ENCODE assay signal across 2 cellular contexts in the genomic region with DNA sequence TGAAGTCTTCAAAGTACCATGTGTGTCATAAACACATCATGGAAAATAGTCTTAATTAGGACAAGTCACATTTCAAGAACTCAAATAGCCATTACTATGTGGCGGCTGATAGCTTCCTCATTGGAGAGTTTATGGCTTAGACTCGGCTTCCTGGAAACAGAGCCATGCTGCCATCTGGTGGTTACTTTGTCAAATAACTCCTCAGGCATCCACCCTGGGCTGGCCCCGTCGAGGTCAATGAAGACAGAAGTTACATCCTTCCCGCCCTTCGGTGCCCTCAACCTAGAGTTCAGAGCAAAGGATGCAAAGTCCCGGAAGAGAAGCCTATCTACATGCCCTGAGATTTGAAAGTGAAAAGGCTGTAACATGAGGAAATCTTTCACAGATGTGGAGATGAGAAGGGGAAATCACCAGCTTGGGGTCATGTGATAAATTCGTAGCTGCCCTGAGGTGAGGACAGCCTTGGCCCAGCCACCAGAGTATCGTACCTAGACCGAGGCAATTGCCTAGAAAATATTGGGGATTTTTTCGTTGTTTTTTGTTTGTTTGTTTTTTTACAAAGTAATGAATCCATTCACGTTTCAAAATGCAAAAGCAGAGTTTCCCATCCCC.
TF ChIP-seq lines count a peak whose summit lies in the region.

No MANE protein-coding gene starts in this region.

TF ChIP-seq in Ishikawa, 13 proteins besides CTCF, POLR2A, EP300 and RAD21 (continued from another document):
- TF ChIP-seq, protein P1, sequence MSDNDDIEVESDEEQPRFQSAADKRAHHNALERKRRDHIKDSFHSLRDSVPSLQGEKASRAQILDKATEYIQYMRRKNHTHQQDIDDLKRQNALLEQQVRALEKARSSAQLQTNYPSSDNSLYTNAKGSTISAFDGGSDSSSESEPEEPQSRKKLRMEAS (IDR thresholded peaks at IDR 0.05), result no peak
- TF ChIP-seq YY1 (IDR thresholded peaks at IDR 0.05; ENCODE audit: low read depth) (no peak), CEBPB (IDR thresholded peaks at IDR 0.05) (no peak), FOXM1 (IDR thresholded peaks at IDR 0.05; ENCODE audit: borderline replicate concordance, low read depth) (no peak), EGR1 (IDR thresholded peaks at IDR 0.05) (no peak), CREB1 (IDR thresholded peaks at IDR 0.05; ENCODE audit: low read depth) (no peak)
- TF ChIP-seq, protein P2, sequence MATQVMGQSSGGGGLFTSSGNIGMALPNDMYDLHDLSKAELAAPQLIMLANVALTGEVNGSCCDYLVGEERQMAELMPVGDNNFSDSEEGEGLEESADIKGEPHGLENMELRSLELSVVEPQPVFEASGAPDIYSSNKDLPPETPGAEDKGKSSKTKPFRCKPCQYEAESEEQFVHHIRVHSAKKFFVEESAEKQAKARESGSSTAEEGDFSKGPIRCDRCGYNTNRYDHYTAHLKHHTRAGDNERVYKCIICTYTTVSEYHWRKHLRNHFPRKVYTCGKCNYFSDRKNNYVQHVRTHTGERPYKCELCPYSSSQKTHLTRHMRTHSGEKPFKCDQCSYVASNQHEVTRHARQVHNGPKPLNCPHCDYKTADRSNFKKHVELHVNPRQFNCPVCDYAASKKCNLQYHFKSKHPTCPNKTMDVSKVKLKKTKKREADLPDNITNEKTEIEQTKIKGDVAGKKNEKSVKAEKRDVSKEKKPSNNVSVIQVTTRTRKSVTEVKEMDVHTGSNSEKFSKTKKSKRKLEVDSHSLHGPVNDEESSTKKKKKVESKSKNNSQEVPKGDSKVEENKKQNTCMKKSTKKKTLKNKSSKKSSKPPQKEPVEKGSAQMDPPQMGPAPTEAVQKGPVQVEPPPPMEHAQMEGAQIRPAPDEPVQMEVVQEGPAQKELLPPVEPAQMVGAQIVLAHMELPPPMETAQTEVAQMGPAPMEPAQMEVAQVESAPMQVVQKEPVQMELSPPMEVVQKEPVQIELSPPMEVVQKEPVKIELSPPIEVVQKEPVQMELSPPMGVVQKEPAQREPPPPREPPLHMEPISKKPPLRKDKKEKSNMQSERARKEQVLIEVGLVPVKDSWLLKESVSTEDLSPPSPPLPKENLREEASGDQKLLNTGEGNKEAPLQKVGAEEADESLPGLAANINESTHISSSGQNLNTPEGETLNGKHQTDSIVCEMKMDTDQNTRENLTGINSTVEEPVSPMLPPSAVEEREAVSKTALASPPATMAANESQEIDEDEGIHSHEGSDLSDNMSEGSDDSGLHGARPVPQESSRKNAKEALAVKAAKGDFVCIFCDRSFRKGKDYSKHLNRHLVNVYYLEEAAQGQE (IDR thresholded peaks at IDR 0.05; ENCODE audit: low read depth), result no peak
- TF ChIP-seq, protein P3, sequence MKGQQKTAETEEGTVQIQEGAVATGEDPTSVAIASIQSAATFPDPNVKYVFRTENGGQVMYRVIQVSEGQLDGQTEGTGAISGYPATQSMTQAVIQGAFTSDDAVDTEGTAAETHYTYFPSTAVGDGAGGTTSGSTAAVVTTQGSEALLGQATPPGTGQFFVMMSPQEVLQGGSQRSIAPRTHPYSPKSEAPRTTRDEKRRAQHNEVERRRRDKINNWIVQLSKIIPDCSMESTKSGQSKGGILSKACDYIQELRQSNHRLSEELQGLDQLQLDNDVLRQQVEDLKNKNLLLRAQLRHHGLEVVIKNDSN (IDR thresholded peaks at IDR 0.05), result no peak

TF ChIP-seq in endothelial cell of umbilical vein, 7 proteins besides CTCF, POLR2A, EP300 and RAD21 (continued from another document):
- TF ChIP-seq, protein P1 (IDR thresholded peaks at IDR 0.05; ENCODE audit: insufficient read depth, insufficient read length), result no peak
